11 cellular contexts compared by ENCODE assay signal in genomic region chr7:91559947-91560346, GRCh38.
"Had no signal": no experiment of that assay in that cellular context is flagged by ENCODE, and none has a peak within 500 bp of the region (broad histone marks: within the 10 kb centered on the region; RNA-seq: fewer than 3 reads in every experiment).

No MANE protein-coding gene starts in this region.

- H3K27ac ChIP-seq: GM23248 had no signal

- DNase-seq: GM23248, GOT3, H7, H9, HCEC 1CT, HFFc6 had no signal

- H3K9me3 ChIP-seq: HAP-1 had no signal

- ATAC-seq: GM23338, HCT116 had no signal

- H3K9ac ChIP-seq: GM23248 had no signal

- H3K4me2 ChIP-seq: GM23338 had no signal

- H2AFZ ChIP-seq: GM23248, GM23338 had no signal

- H3K36me3 ChIP-seq: HAP-1 had no signal

- FAIRE-seq: H1, H54 had no signal

- H3K4me3 ChIP-seq: GM23248, GM23338, HAP-1 had no signal

- H3K4me1 ChIP-seq: HAP-1 had no signal
